ENCODE assay signal across 8 cellular contexts in the genomic region with DNA sequence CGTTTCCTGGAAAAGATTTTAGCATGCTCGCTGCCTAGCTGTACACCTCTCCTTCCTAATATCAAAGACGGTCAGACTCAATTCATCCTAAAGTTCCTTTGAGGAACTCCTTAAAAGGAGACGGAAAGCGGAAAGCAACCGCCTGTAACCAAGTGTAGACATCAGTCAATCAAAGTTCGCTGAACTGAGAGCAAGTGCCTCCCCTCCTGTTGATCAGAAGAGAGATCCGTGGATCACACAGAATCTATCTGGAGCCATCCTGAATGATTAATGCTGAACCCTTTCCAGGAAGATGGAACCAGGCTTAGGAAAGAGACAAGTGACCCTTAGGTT. TPM values are rescaled to one million over a fixed set of nuclear protein-coding genes. Genes with fewer than 3 reads are reported as not detected.
DNase-seq lines count a peak whose midpoint lies in the region; ATAC-seq lines count a peak whose summit lies in the region.

No MANE protein-coding gene starts in this region.

- CTCF ChIA-PET in activated naive CD4-positive, alpha-beta T cell treated with anti-CD3 and anti-CD28 coated beads, Interleukin-2, amount 10 ng/mL, durations not matched to agents 7 days and 5 days (lab: Charles Lee), result interaction anchor here (0.9 to 3.0 kb wide), 9 partner anchors 9 to 194 kb away, joined by 4 to 47 read pairs (median 7); partner anchors contain the start of genes APEX1 and OSGEP

- peaks cover 4% of the 10 kb centered on the region for H3K36me3 Mint-ChIP-seq in activated naive CD4-positive, alpha-beta T cell treated with anti-CD3 and anti-CD28 coated beads, Interleukin-2, amount 10 ng/mL, durations not matched to agents 7 days and 5 days

- peak; percentile 20 to 32 for DNase-seq in AML-193 (lab: John Stamatoyannopoulos, UW)
- DNase-seq in Kasumi-1 (lab: John Stamatoyannopoulos, UW), result peak; percentile 44 to 48
- peak; percentile 46 for DNase-seq in activated naive CD4-positive, alpha-beta T cell treated with anti-CD3 and anti-CD28 coated beads, Interleukin-2, amount 10 ng/mL, durations not matched to agents 7 days and 5 days
- DNase-seq in left cardiac atrium, result no peak
- peak; percentile 28 for DNase-seq in renal cortical epithelial cell (ENCODE audit: low read depth)
- no peak for DNase-seq in DMS153 (lab: John Stamatoyannopoulos, UW)

- peak; percentile 41 for ATAC-seq in GM19328 (IDR thresholded peaks at IDR 0.05; ENCODE audit: unreplicated experiment)
- ATAC-seq in left cardiac atrium, result peak; percentile 17 to 29
- ATAC-seq in GM18517 (IDR thresholded peaks at IDR 0.05; ENCODE audit: unreplicated experiment), result no peak

- H3K4me3 Mint-ChIP-seq in activated naive CD4-positive, alpha-beta T cell treated with anti-CD3 and anti-CD28 coated beads, Interleukin-2, amount 10 ng/mL, durations not matched to agents 7 days and 5 days, result peak overlapping the region; percentile 94

- H3K27me3 Mint-ChIP-seq in activated naive CD4-positive, alpha-beta T cell treated with anti-CD3 and anti-CD28 coated beads, Interleukin-2, amount 10 ng/mL, durations not matched to agents 7 days and 5 days, result no peaks in the 10 kb centered on the region

- H3K27ac Mint-ChIP-seq in activated naive CD4-positive, alpha-beta T cell treated with anti-CD3 and anti-CD28 coated beads, Interleukin-2, amount 10 ng/mL, durations not matched to agents 7 days and 5 days, result peak overlapping the region; percentile 90

- H3K9me3 Mint-ChIP-seq in activated naive CD4-positive, alpha-beta T cell treated with anti-CD3 and anti-CD28 coated beads, Interleukin-2, amount 10 ng/mL, durations not matched to agents 7 days and 5 days, result no peaks in the 10 kb centered on the region

- peaks cover 46% of the 10 kb centered on the region for H3K4me1 Mint-ChIP-seq in activated naive CD4-positive, alpha-beta T cell treated with anti-CD3 and anti-CD28 coated beads, Interleukin-2, amount 10 ng/mL, durations not matched to agents 7 days and 5 days

- intact Hi-C loops in left cardiac atrium (cut with DNase I), result loop anchor here (2.0 to 5.0 kb wide), 4 partner anchors 41 to 269 kb away; partner anchors contain the start of genes APEX1 (in 1 of the 2), OSGEP (in 1 of the 2) and RNASE4 (in 1 of the 2)

RNA-seq across cellular contexts. Expression of gene TEP1, which starts 0.5 kb away (rescaled TPM):
- 10 to 100 TPM; 13.1 to 17.1 TPM for total RNA-seq in left cardiac atrium
- 20.8 and 32.5 TPM in 2 replicates for total RNA-seq in renal cortical epithelial cell

RNA-seq across cellular contexts. Expression of gene KLHL33, which starts 22.2 kb away (rescaled TPM):
- total RNA-seq in left cardiac atrium (under 1 TPM; 0.34 to 0.77 TPM), renal cortical epithelial cell (not detected in 2 replicates)

RNA-seq across cellular contexts. Expression of gene OSGEP, which starts 40.9 kb away (rescaled TPM):
- total RNA-seq in left cardiac atrium, result 10 to 100 TPM; 15.4 to 23.5 TPM
- total RNA-seq in renal cortical epithelial cell, result 22.9 and 60.1 TPM in 2 replicates

RNA-seq across cellular contexts. Expression of gene APEX1, which starts 41.3 kb away (rescaled TPM):
- total RNA-seq in left cardiac atrium (10 to 100 TPM; 68.3 to 91.5 TPM), renal cortical epithelial cell (66.0 and 73.5 TPM in 2 replicates)

RNA-seq across cellular contexts. Expression of gene PIP4P1, which starts 47.5 kb away (rescaled TPM):
- total RNA-seq in left cardiac atrium (10 to 100 TPM; 19.5 to 23.2 TPM), renal cortical epithelial cell (14.9 and 23.1 TPM in 2 replicates)

Comparison
In these comparisons a context has a peak if more than half of its experiments do, and no peak if none do; other contexts are left out.
1. DNase-seq: peak in AML-193 (2 of 2), Kasumi-1 (2 of 2), activated naive CD4-positive, alpha-beta T cell treated with anti-CD3 and anti-CD28 coated beads, Interleukin-2, amount 10 ng/mL, durations not matched to agents 7 days and 5 days (single experiment) and renal cortical epithelial cell (single experiment); none in left cardiac atrium (single experiment) and DMS153 (single experiment).